ENCODE assay signal across 26 cellular contexts in genomic region chr2:241937297-241937696, GRCh38.
"Had no signal": no experiment of that assay in that cellular context is flagged by ENCODE, and none has a peak within 500 bp of the region (broad histone marks: within the 10 kb centered on the region; RNA-seq: fewer than 3 reads in every experiment).

No MANE protein-coding gene starts in this region.

- FAIRE-seq: frontal cortex, urothelium cell line had no signal

- H3K4me1 ChIP-seq: right atrium auricular region, upper lobe of left lung had no signal

- H3K79me2 ChIP-seq: parathyroid adenoma had no signal

- H3K4me3 ChIP-seq: dorsolateral prefrontal cortex, lung, mucosa of descending colon, prostate gland, right atrium auricular region, sigmoid colon, tibial artery, upper lobe of left lung had no signal

- H3K36me3 ChIP-seq: neutrophil, prostate gland, right atrium auricular region, sigmoid colon, tibial artery, upper lobe of left lung had no signal

- H3K9ac ChIP-seq: parathyroid adenoma had no signal

- ATAC-seq: left colon; left ventricle myocardium superior; mucosa of descending colon; stimulated activated effector memory CD8-positive, alpha-beta T cell treated with anti-CD3 and anti-CD28 coated beads, Interleukin-12 subunit alpha, Interleukin-12 subunit beta, amount 100 ng/mL, for 72 hours had no signal

- H3K9me3 ChIP-seq: mucosa of descending colon, neutrophil, prostate gland, right atrium auricular region, sigmoid colon, testis, tibial artery, upper lobe of left lung had no signal

- H3K27ac ChIP-seq: dorsolateral prefrontal cortex, neutrophil, parathyroid adenoma, prostate gland, right atrium auricular region, sigmoid colon, testis, tibial artery, upper lobe of left lung had no signal

- H2AFZ ChIP-seq: parathyroid adenoma had no signal

- H3K27me3 ChIP-seq: neutrophil, right atrium auricular region, sigmoid colon, testis, upper lobe of left lung had no signal

- DNase-seq: dorsolateral prefrontal cortex; effector CD4-positive, alpha-beta T cell; hypothalamus; immature natural killer cell; islet precursor cell; kidney glomerular epithelial cell; left colon; left ventricle myocardium superior; mucosa of descending colon; naive B cell; sigmoid colon; stimulated activated CD4-positive, alpha-beta T cell treated with anti-CD3 and anti-CD28 coated beads, Interleukin-2, amount 100 ng/mL, for 24 hours; stimulated activated CD4-positive, alpha-beta T cell treated with anti-CD3 and anti-CD28 coated beads, Interleukin-4, amount 100 ng/mL, for 24 hours; stimulated activated naive CD4-positive, alpha-beta T cell treated with Interleukin-2 at 50 U/mL for 16 hours; substantia nigra; testis; tibial artery had no signal
